In the genomic region with DNA sequence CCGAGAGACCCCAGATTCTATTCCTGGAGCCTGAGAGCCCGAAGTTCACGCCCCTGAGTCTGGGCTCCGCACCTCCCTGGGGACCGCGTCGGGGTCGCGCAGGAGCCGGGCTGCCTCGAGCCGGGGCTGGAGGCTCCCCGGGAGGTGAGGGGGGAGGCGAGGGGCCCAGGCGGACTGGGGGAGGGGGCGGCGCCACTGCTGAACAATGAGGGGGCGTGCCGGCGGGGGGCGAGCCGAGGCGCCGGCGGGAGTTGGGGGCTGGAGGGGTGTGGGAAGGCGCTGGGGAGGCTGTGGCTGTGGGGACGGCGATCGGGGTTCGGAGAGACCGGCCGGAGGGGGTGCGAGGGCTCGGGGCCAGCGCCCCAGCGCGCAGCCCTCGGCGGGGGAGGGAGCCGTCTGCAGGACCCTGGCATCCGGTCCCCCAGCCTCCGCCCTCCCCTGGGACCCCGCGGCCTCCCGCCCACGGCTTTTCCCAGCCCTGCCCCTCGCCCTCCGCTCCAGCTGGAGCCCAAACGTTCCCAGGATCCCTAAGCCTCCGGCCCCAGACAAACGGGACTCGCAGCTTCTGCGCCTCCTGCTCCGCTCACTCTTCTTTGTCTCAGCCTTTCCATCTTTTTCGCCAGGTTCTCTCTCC, we compare ENCODE assay signal across 8 cellular contexts. TPM values are rescaled to one million over a fixed set of nuclear protein-coding genes. Genes with fewer than 3 reads are reported as not detected.
DNase-seq lines count a peak whose midpoint lies in the region; ATAC-seq and TF ChIP-seq lines count a peak whose summit lies in the region.

No MANE protein-coding gene starts in this region.

- H3K4me3 ChIP-seq in parathyroid adenoma (ENCODE audit: low read depth, low read length), result peak overlapping the region; percentile 86

- peaks cover 72% of the 10 kb centered on the region for H3K36me3 Mint-ChIP-seq in activated T-helper 17 cell treated with anti-CD3 and anti-CD28 coated beads, Interleukin-2, amount 50 U/mL, for 72 hours (ENCODE audit: low read depth)
- H3K36me3 Mint-ChIP-seq in glutamatergic neuron (ENCODE audit: unreplicated experiment), result no peaks in the 10 kb centered on the region

- no peak overlapping the region for H3K9ac ChIP-seq in parathyroid adenoma

- peaks cover 5% of the 10 kb centered on the region for H3K79me2 ChIP-seq in parathyroid adenoma

- H3K27ac ChIP-seq in parathyroid adenoma, result peak overlapping the region; percentile 100

- DNase-seq in Daoy (ENCODE audit: low read depth), result peak; percentile 56
- peak; percentile 43 for DNase-seq in NCI-H1105 (lab: John Stamatoyannopoulos, UW)
- peak; percentile 87 for DNase-seq in glutamatergic neuron
- no peak for DNase-seq in cerebellar cortex (ENCODE audit: low spot score)
- DNase-seq in superior temporal gyrus (ENCODE audit: extremely low spot score), result no peak

- H3K9me3 Mint-ChIP-seq in activated T-helper 17 cell treated with anti-CD3 and anti-CD28 coated beads, Interleukin-2, amount 50 U/mL, for 72 hours, result no peaks in the 10 kb centered on the region
- peaks cover 28% of the 10 kb centered on the region for H3K9me3 Mint-ChIP-seq in glutamatergic neuron (ENCODE audit: unreplicated experiment)

- peak overlapping the region; percentile 100 for H3K27ac Mint-ChIP-seq in activated T-helper 17 cell treated with anti-CD3 and anti-CD28 coated beads, Interleukin-2, amount 50 U/mL, for 72 hours
- H3K27ac Mint-ChIP-seq in glutamatergic neuron (ENCODE audit: unreplicated experiment), result peak overlapping the region; percentile 99

- no peak for ATAC-seq in activated T-helper 17 cell treated with anti-CD3 and anti-CD28 coated beads, Interleukin-2, amount 50 U/mL, for 72 hours (replicated peaks)
- ATAC-seq in HG03378 (IDR thresholded peaks at IDR 0.05; ENCODE audit: unreplicated experiment), result no peak

- H3K9me3 ChIP-seq in parathyroid adenoma (ENCODE audit: control insufficient read depth, low read length), result no peaks in the 10 kb centered on the region

- TF ChIP-seq CTCF in glutamatergic neuron (IDR thresholded peaks at IDR 0.05; ENCODE audit: partially characterized antibody, unreplicated experiment) (no peak), parathyroid adenoma (IDR thresholded peaks at IDR 0.05) (no peak)

- H3K4me1 ChIP-seq in parathyroid adenoma, result peaks cover 17% of the 10 kb centered on the region

- H3K4me3 Mint-ChIP-seq in activated T-helper 17 cell treated with anti-CD3 and anti-CD28 coated beads, Interleukin-2, amount 50 U/mL, for 72 hours, result peak overlapping the region; percentile 91
- peak overlapping the region; percentile 95 for H3K4me3 Mint-ChIP-seq in glutamatergic neuron (ENCODE audit: unreplicated experiment)

- peak overlapping the region; percentile 65 for H2AFZ ChIP-seq in parathyroid adenoma

- H3K4me1 Mint-ChIP-seq in activated T-helper 17 cell treated with anti-CD3 and anti-CD28 coated beads, Interleukin-2, amount 50 U/mL, for 72 hours, result peaks cover 31% of the 10 kb centered on the region
- peaks cover 25% of the 10 kb centered on the region for H3K4me1 Mint-ChIP-seq in glutamatergic neuron (ENCODE audit: low read depth, unreplicated experiment)

- no peaks in the 10 kb centered on the region for H3K36me3 ChIP-seq in parathyroid adenoma (ENCODE audit: control insufficient read depth, insufficient read depth, low read length)

- H3K4me2 ChIP-seq in parathyroid adenoma (ENCODE audit: low read length), result peak overlapping the region; percentile 95

- no peaks in the 10 kb centered on the region for H3K27me3 Mint-ChIP-seq in activated T-helper 17 cell treated with anti-CD3 and anti-CD28 coated beads, Interleukin-2, amount 50 U/mL, for 72 hours
- H3K27me3 Mint-ChIP-seq in glutamatergic neuron (ENCODE audit: unreplicated experiment), result peaks cover 21% of the 10 kb centered on the region

- no peaks in the 10 kb centered on the region for H3K27me3 ChIP-seq in parathyroid adenoma (ENCODE audit: control insufficient read depth, insufficient read depth, low read length)

RNA-seq across cellular contexts. Expression of a gene that starts 0.9 kb away (rescaled TPM):
- total RNA-seq in Daoy (2014; rRNA removed; shearing (Covaris generic)), result 3.0 and 6.9 TPM in 2 replicates
- 10 to 100 TPM; 51.2 to 69.4 TPM for total RNA-seq in activated T-helper 17 cell treated with anti-CD3 and anti-CD28 coated beads, Interleukin-2, amount 50 U/mL, for 72 hours
- total RNA-seq in glutamatergic neuron (ENCODE audit: unreplicated experiment), result 205 TPM

RNA-seq across cellular contexts. Expression of a gene that starts 6.7 kb away (rescaled TPM):
- 0.21 and 2.1 TPM in 2 replicates for total RNA-seq in Daoy (2014; rRNA removed; shearing (Covaris generic))
- total RNA-seq in activated T-helper 17 cell treated with anti-CD3 and anti-CD28 coated beads, Interleukin-2, amount 50 U/mL, for 72 hours, result 100 to 1,000 TPM in 1 of 2 donors, 10 to 100 TPM in 1; 67.4 to 265 TPM
- 3.1 TPM for total RNA-seq in glutamatergic neuron (ENCODE audit: unreplicated experiment)

RNA-seq across cellular contexts. Expression of a gene that starts 22.2 kb away (rescaled TPM):
- total RNA-seq in Daoy (2014; rRNA removed; shearing (Covaris generic)), result 20.7 and 41.1 TPM in 2 replicates
- total RNA-seq in activated T-helper 17 cell treated with anti-CD3 and anti-CD28 coated beads, Interleukin-2, amount 50 U/mL, for 72 hours, result 10 to 100 TPM; 24.6 to 27.7 TPM
- 30.1 TPM for total RNA-seq in glutamatergic neuron (ENCODE audit: unreplicated experiment)

RNA-seq across cellular contexts. Expression of a gene that starts 22.4 kb away (rescaled TPM):
- total RNA-seq in Daoy (2014; rRNA removed; shearing (Covaris generic)), result 54.9 and 71.8 TPM in 2 replicates
- total RNA-seq in activated T-helper 17 cell treated with anti-CD3 and anti-CD28 coated beads, Interleukin-2, amount 50 U/mL, for 72 hours, result 1,000 to 10,000 TPM; 2,984 to 3,090 TPM
- total RNA-seq in glutamatergic neuron (ENCODE audit: unreplicated experiment), result 912 TPM

RNA-seq across cellular contexts. Expression of a gene that starts 22.5 kb away (rescaled TPM):
- total RNA-seq in Daoy (2014; rRNA removed; shearing (Covaris generic)), result 43.2 and 56.7 TPM in 2 replicates
- total RNA-seq in activated T-helper 17 cell treated with anti-CD3 and anti-CD28 coated beads, Interleukin-2, amount 50 U/mL, for 72 hours, result 10 to 100 TPM; 46.6 to 58.6 TPM
- 36.2 TPM for total RNA-seq in glutamatergic neuron (ENCODE audit: unreplicated experiment)

Comparison
In these comparisons a context has a peak if more than half of its experiments do, and no peak if none do; other contexts are left out.
1. DNase-seq: peak in Daoy (single experiment), NCI-H1105 (single experiment) and glutamatergic neuron (single experiment); none in cerebellar cortex (single experiment) and superior temporal gyrus (single experiment).
2. RNA of a gene that starts 6.7 kb away (total RNA-seq): 67.4 to 265 TPM in activated T-helper 17 cell treated with anti-CD3 and anti-CD28 coated beads, Interleukin-2, amount 50 U/mL, for 72 hours; 3.1 TPM in glutamatergic neuron (single experiment) and 0.21 to 2.1 TPM in Daoy; every median in the first group is over 10 times any median in the second.